Comparison of ENCODE assay signal across 23 cellular contexts in the genomic region with DNA sequence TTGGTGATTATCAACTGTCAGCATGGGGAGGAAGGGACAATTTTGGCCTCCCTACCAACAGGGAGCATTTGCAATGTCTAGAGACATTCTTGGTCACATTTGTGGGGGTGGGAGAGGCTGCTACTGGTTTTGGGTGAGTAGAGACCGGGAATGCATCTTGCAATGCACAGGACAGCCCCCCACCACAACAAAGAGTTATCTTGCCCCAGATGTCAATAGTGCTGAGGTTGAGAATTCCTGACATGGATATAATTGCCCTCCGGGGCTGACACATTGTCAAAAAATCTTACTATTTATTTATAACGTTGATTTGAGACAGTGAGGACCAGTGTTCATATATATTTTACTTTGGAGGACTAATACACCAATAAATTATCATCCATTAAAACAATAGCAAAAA.
"Had no signal": no experiment of that assay in that cellular context is flagged by ENCODE, and none has a peak within 500 bp of the region (broad histone marks: within the 10 kb centered on the region; RNA-seq: fewer than 3 reads in every experiment).

No MANE protein-coding gene starts in this region.

- H3K36me3 ChIP-seq: brain microvascular endothelial cell, cardiac muscle cell had no signal

- H3K27me3 Mint-ChIP-seq: activated CD4-positive, alpha-beta memory T cell treated with anti-CD3 and anti-CD28 coated beads for 36 hours; activated CD4-positive, alpha-beta T cell treated with anti-CD3 and anti-CD28 coated beads, Interleukin-2, amount 10 ng/mL, durations not matched to agents 7 days and 5 days had no signal

- H3K4me1 Mint-ChIP-seq: activated CD4-positive, alpha-beta T cell treated with anti-CD3 and anti-CD28 coated beads, Interleukin-2, amount 10 ng/mL, durations not matched to agents 7 days and 5 days had no signal

- H3K27ac ChIP-seq: brain microvascular endothelial cell, cardiac muscle cell, VCaP had no signal

- H3K36me3 Mint-ChIP-seq: activated CD4-positive, alpha-beta memory T cell treated with anti-CD3 and anti-CD28 coated beads for 36 hours; activated naive CD8-positive, alpha-beta T cell had no signal

- H3K9me3 ChIP-seq: SK-N-SH had no signal

- H3K27ac Mint-ChIP-seq: activated CD4-positive, alpha-beta memory T cell treated with anti-CD3 and anti-CD28 coated beads for 36 hours; activated CD4-positive, alpha-beta T cell treated with anti-CD3 and anti-CD28 coated beads, Interleukin-2, amount 10 ng/mL, durations not matched to agents 7 days and 5 days; activated naive CD8-positive, alpha-beta T cell had no signal

- H3K9me3 Mint-ChIP-seq: activated CD4-positive, alpha-beta T cell treated with anti-CD3 and anti-CD28 coated beads, Interleukin-2, amount 10 ng/mL, durations not matched to agents 7 days and 5 days; activated T-cell treated with anti-CD3 and anti-CD28 coated beads, Interleukin-2, amount 50 U/mL, for 4 hours had no signal

- H3K4me3 ChIP-seq: cardiac muscle cell had no signal

- H3K9ac ChIP-seq: SK-N-SH had no signal

- H3K4me3 Mint-ChIP-seq: activated CD4-positive, alpha-beta memory T cell treated with anti-CD3 and anti-CD28 coated beads for 36 hours; activated CD4-positive, alpha-beta T cell treated with anti-CD3 and anti-CD28 coated beads, Interleukin-2, amount 10 ng/mL, durations not matched to agents 7 days and 5 days; activated naive CD8-positive, alpha-beta T cell; activated T-cell treated with anti-CD3 and anti-CD28 coated beads, Interleukin-2, amount 50 U/mL, for 4 hours had no signal

- H3K4me2 ChIP-seq: SK-N-SH had no signal

- ATAC-seq: activated T-cell treated with anti-CD3 and anti-CD28 coated beads, Interleukin-2, amount 50 U/mL, for 4 hours; Right ventricle myocardium inferior had no signal

- DNase-seq: activated CD4-positive, alpha-beta memory T cell treated with anti-CD3 and anti-CD28 coated beads for 36 hours; activated CD4-positive, alpha-beta T cell treated with anti-CD3 and anti-CD28 coated beads, Interleukin-2, amount 10 ng/mL, durations not matched to agents 7 days and 5 days; activated CD4-positive, CD25-positive, alpha-beta regulatory T cell; activated CD8-positive, alpha-beta memory T cell treated with anti-CD3 and anti-CD28 coated beads for 24 hours; activated effector memory CD4-positive, alpha-beta T cell treated with anti-CD3 and anti-CD28 coated beads, Interleukin-2, amount 50 U/mL, for 16 hours; activated naive CD4-positive, alpha-beta T cell treated with Interleukin-2 at 50 U/mL for 16 hours; activated T-cell treated with anti-CD3 and anti-CD28 coated beads, Interleukin-2, amount 50 U/mL, for 4 hours; amygdala; brain microvascular endothelial cell; Kasumi-1; NCI-H1048; NCI-H146; NCI-H187 treated with DMSO at 0.1 percent for 48 hours; NCI-H2081 treated with DMSO at 0.1 percent for 48 hours; NCI-H446; NCI-H524; RPMI8226; SK-N-SH; T-helper 1 cell had no signal

- H3K27me3 ChIP-seq: brain microvascular endothelial cell, cardiac muscle cell had no signal
